ENCODE assay signal across 9 cellular contexts in genomic region chr14:30005114-30005698, GRCh38.
DNase-seq lines count a peak whose midpoint lies in the region; ATAC-seq and TF ChIP-seq lines count a peak whose summit lies in the region.
"Had no signal": no experiment of that assay in that cellular context is flagged by ENCODE, and none has a peak within 500 bp of the region (broad histone marks: within the 10 kb centered on the region; RNA-seq: fewer than 3 reads in every experiment).

No MANE protein-coding gene starts in this region.

- no peak overlapping the region for H3K4me3 ChIP-seq in uterus
- H3K4me3 ChIP-seq: SJSA1 had no signal

- no peak overlapping the region for H3K4me3 Mint-ChIP-seq in MCF 10A (ENCODE audit: unreplicated experiment)
- no peak overlapping the region for H3K4me3 Mint-ChIP-seq in activated T-helper 17 cell treated with anti-CD3 and anti-CD28 coated beads, Interleukin-2, amount 50 U/mL, for 72 hours

- CTCF ChIA-PET in MCF 10A (lab: Yijun Ruan, JAX): interaction anchor here (0.5 to 4.8 kb wide), 17 partner anchors 9 to 601 kb away, joined by 3 to 52 read pairs (median 5); no protein-coding TSS in a partner anchor

- DNase-seq in EL (peak; percentile 55), NCI-H446 treated with DMSO at 0.1 percent for 48 hours (lab: John Stamatoyannopoulos, UW) (peak; percentile 84), MCF 10A (ENCODE audit: unreplicated experiment) (peak; percentile 68), kidney glomerular epithelial cell (lab: John Stamatoyannopoulos, UW) (peak; percentile 66), uterus (no peak)
- DNase-seq in activated T-cell treated with anti-CD3 and anti-CD28 coated beads, Interleukin-2, amount 50 U/mL, for 48 hours: no peak

- ATAC-seq in HG03175 (IDR thresholded peaks at IDR 0.05; ENCODE audit: unreplicated experiment): peak; percentile 78
- ATAC-seq in activated T-helper 17 cell treated with anti-CD3 and anti-CD28 coated beads, Interleukin-2, amount 50 U/mL, for 72 hours (replicated peaks): no peak

- H3K9me3 ChIP-seq in uterus: no peaks in the 10 kb centered on the region
- H3K9me3 ChIP-seq: SJSA1 had no signal

- TF ChIP-seq CTCF in MCF 10A (IDR thresholded peaks at IDR 0.05; ENCODE audit: unreplicated experiment) (peak; percentile 78), uterus (IDR thresholded peaks at IDR 0.05) (peak; percentile 55 to 76 (median 66))

- H3K27me3 ChIP-seq in uterus: no peaks in the 10 kb centered on the region
- H3K27me3 ChIP-seq: SJSA1 had no signal

- no peaks in the 10 kb centered on the region for H3K9me3 Mint-ChIP-seq in MCF 10A (ENCODE audit: unreplicated experiment)
- peaks cover 15% of the 10 kb centered on the region for H3K9me3 Mint-ChIP-seq in activated T-helper 17 cell treated with anti-CD3 and anti-CD28 coated beads, Interleukin-2, amount 50 U/mL, for 72 hours

- intact Hi-C loops in MCF 10A (cut with micrococcal nuclease): loop anchor here (1.0 to 5.0 kb wide), 6 partner anchors 209 to 1253 kb away; no protein-coding TSS in a partner anchor
- intact Hi-C loops in uterus (cut with DNase I; ENCODE audit: low total_unique reads): no loop called here

- POLR2A ChIA-PET in MCF 10A (lab: Yijun Ruan, JAX): no interaction called here

- no peak for TF ChIP-seq POLR2A in uterus (IDR thresholded peaks at IDR 0.05)

- H3K36me3 Mint-ChIP-seq in MCF 10A (ENCODE audit: insufficient read depth, unreplicated experiment): no peaks in the 10 kb centered on the region
- no peaks in the 10 kb centered on the region for H3K36me3 Mint-ChIP-seq in activated T-helper 17 cell treated with anti-CD3 and anti-CD28 coated beads, Interleukin-2, amount 50 U/mL, for 72 hours (ENCODE audit: low read depth)

- H3K4me1 Mint-ChIP-seq in MCF 10A (ENCODE audit: insufficient read depth, unreplicated experiment): peaks cover 7% of the 10 kb centered on the region
- no peaks in the 10 kb centered on the region for H3K4me1 Mint-ChIP-seq in activated T-helper 17 cell treated with anti-CD3 and anti-CD28 coated beads, Interleukin-2, amount 50 U/mL, for 72 hours

- no peaks in the 10 kb centered on the region for H3K27me3 Mint-ChIP-seq in MCF 10A (ENCODE audit: insufficient read depth, unreplicated experiment)
- no peaks in the 10 kb centered on the region for H3K27me3 Mint-ChIP-seq in activated T-helper 17 cell treated with anti-CD3 and anti-CD28 coated beads, Interleukin-2, amount 50 U/mL, for 72 hours

- no TSS peak for BruUV-seq in MCF 10A (replicated peaks; lab: Mats Ljungman, UMichigan)

- H3K27ac Mint-ChIP-seq in MCF 10A (ENCODE audit: low read depth, unreplicated experiment): no peak overlapping the region
- H3K27ac Mint-ChIP-seq in activated T-helper 17 cell treated with anti-CD3 and anti-CD28 coated beads, Interleukin-2, amount 50 U/mL, for 72 hours: no peak overlapping the region

- no peak overlapping the region for H3K27ac ChIP-seq in uterus
- H3K27ac ChIP-seq: SJSA1 had no signal

- no peaks in the 10 kb centered on the region for H3K36me3 ChIP-seq in uterus
- H3K36me3 ChIP-seq: SJSA1 had no signal

- no peaks in the 10 kb centered on the region for H3K4me1 ChIP-seq in uterus
- H3K4me1 ChIP-seq: SJSA1 had no signal

Comparison
In these comparisons a context has a peak if more than half of its experiments do, and no peak if none do; other contexts are left out.
1. DNase-seq: peak in EL (single experiment), NCI-H446 treated with DMSO at 0.1 percent for 48 hours (single experiment), MCF 10A (single experiment) and kidney glomerular epithelial cell (single experiment); none in uterus (0 of 2) and activated T-cell treated with anti-CD3 and anti-CD28 coated beads, Interleukin-2, amount 50 U/mL, for 48 hours (0 of 2).